16 cellular contexts compared by ENCODE assay signal in the genomic region with DNA sequence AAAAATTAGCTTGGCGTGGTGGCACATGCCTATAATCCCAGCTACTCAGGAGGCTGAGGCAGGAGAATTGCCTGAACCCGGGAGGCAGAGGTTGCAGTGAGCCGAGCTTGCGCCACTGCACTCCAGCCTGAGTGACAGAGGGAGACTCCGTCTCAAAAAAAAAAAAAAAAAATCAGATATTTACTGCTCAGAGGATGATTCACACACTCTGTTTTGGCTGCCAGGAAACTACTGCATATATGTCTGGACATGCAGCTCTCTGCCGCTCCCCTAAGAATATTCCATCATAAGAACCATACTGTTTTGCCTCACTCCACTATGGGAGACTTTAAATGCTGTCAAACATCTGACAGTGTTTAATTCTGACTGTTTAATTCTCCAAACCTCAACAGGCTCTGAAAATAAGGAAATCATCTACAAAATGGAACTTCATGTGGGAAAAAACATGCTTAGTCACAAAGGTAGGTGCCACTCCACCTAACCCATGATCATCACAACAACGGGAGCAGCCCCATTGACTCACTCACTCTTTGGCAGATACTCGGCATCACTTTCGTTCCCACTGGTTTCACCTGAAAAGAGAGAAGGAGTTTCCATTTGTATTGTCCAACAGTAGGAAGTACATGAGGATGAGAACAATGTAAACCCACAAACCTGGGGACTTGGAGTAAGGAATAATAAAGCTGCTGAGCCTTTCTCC. TPM values are rescaled to one million over a fixed set of nuclear protein-coding genes. Genes with fewer than 3 reads are reported as not detected.
DNase-seq lines count a peak whose midpoint lies in the region; ATAC-seq and TF ChIP-seq lines count a peak whose summit lies in the region.
"Had no signal": no experiment of that assay in that cellular context is flagged by ENCODE, and none has a peak within 500 bp of the region (broad histone marks: within the 10 kb centered on the region; RNA-seq: fewer than 3 reads in every experiment).

No MANE protein-coding gene starts in this region.

- H3K9me3 Mint-ChIP-seq in HFFc6, result no peaks in the 10 kb centered on the region

- no peak for DNase-seq in HFFc6
- peak; percentile 87 for DNase-seq in RWPE1 (ENCODE audit: low spot score)
- peak; percentile 49 for DNase-seq in fibroblast of mammary gland (ENCODE audit: low read depth)
- no peak for DNase-seq in cerebellar nuclear complex (lab: John Stamatoyannopoulos, UW)
- DNase-seq in ureter (ENCODE audit: low spot score), result no peak
- DNase-seq: activated effector memory CD4-positive, alpha-beta T cell treated with Interleukin-2 at 50 U/mL for 16 hours; C1 segment of cervical spinal cord; islet precursor cell; mucosa of descending colon; ovary had no signal

- H3K4me1 Mint-ChIP-seq in HFFc6 (ENCODE audit: low read depth), result peaks cover 6% of the 10 kb centered on the region

- CTCF ChIA-PET in RWPE1 (lab: Yijun Ruan, JAX), result interaction anchor here (0.5 to 0.6 kb wide), 2 partner anchors 384 to 761 kb away, joined by 3 read pairs; no protein-coding TSS in a partner anchor

- ATAC-seq in GM18873 (IDR thresholded peaks at IDR 0.05; ENCODE audit: low FRiP score, unreplicated experiment) (no peak), GM21515 (IDR thresholded peaks at IDR 0.05; ENCODE audit: unreplicated experiment) (no peak)
- ATAC-seq: GM12878, mucosa of descending colon had no signal

- no peak overlapping the region for H3K4me3 Mint-ChIP-seq in HFFc6

- no peaks in the 10 kb centered on the region for H3K27me3 Mint-ChIP-seq in HFFc6 (ENCODE audit: insufficient read depth)

- H3K27ac Mint-ChIP-seq in HFFc6, result peak overlapping the region; percentile 10; the same call in 1 of the 2 replicates

- TF ChIP-seq CTCF in HFFc6 (IDR thresholded peaks at IDR 0.05) (no peak), RWPE1 (conservative IDR thresholded peaks at IDR 0.05; ENCODE audit: low read depth) (no peak), fibroblast of mammary gland (conservative IDR thresholded peaks at IDR 0.05; ENCODE audit: control insufficient read depth, insufficient read depth, low read depth, low read length) (no peak)

- H3K4me3 ChIP-seq in fibroblast of mammary gland (ENCODE audit: control insufficient read depth, low read depth, low read length) (no peak overlapping the region), skin epidermis (no peak overlapping the region)
- H3K4me3 ChIP-seq: ascending aorta, GM12878, mucosa of descending colon, ovary had no signal

- POLR2A ChIA-PET in RWPE1 (lab: Yijun Ruan, JAX; ENCODE audit: low non-redundant PET), result interaction anchor here (0.8 to 1.0 kb wide), 2 partner anchors 14 to 59 kb away, joined by 4 to 6 read pairs; no protein-coding TSS in a partner anchor

- no peaks in the 10 kb centered on the region for H3K36me3 Mint-ChIP-seq in HFFc6 (ENCODE audit: low read depth)

- peak overlapping the region; percentile 88 for H3K27ac ChIP-seq in RWPE1
- peak overlapping the region in 20 of 21 experiments; percentile 50 to 88 (median 74) for H3K27ac ChIP-seq in skin epidermis
- H3K27ac ChIP-seq: ascending aorta, ovary, VCaP had no signal

RNA-seq across cellular contexts. Expression of gene BCAS2, which starts 29.3 kb away (rescaled TPM):
- total RNA-seq in HFFc6 (2021; fragmentation: NEBNext Ultra II Directional; extraction: Animal tissue kit (Norgen Biotek cat#: 25700)), result 10 to 100 TPM; 40.7 to 49.0 (median 45.1) TPM
- total RNA-seq in ureter, result 46.0 TPM

RNA-seq across cellular contexts. Expression of gene DENND2C, which starts 59.2 kb away (rescaled TPM):
- 1 to 10 TPM; 1.5 to 2.0 (median 1.8) TPM for total RNA-seq in HFFc6 (2021; fragmentation: NEBNext Ultra II Directional; extraction: Animal tissue kit (Norgen Biotek cat#: 25700))
- 8.4 TPM for total RNA-seq in ureter

Comparison
In these comparisons a context has a peak if more than half of its experiments do, and no peak if none do; other contexts are left out.
1. DNase-seq: peak in RWPE1 (single experiment) and fibroblast of mammary gland (single experiment); none in HFFc6 (single experiment), cerebellar nuclear complex (0 of 2) and ureter (single experiment).